Comparison of ENCODE assay signal across 19 cellular contexts in genomic region chr16:5381481-5381880, GRCh38.
DNase-seq lines count a peak whose midpoint lies in the region; TF ChIP-seq lines count a peak whose summit lies in the region.
"Had no signal": no experiment of that assay in that cellular context is flagged by ENCODE, and none has a peak within 500 bp of the region (broad histone marks: within the 10 kb centered on the region; RNA-seq: fewer than 3 reads in every experiment).

No MANE protein-coding gene starts in this region.

- TF ChIP-seq CTCF in WERI-Rb-1 (IDR thresholded peaks at IDR 0.05; ENCODE audit: low read depth, low read length), result no peak

- in situ Hi-C loops in ACHN (cut with HindIII; ENCODE audit: low pct_ligation_motif_present, low pct_unique_long_range_greater_than_20kb, low sequenced_read_pairs), result no loop called here

- no peak overlapping the region for H3K4me3 ChIP-seq in WERI-Rb-1 (ENCODE audit: low read depth, low read length)
- H3K4me3 ChIP-seq: A549, BLaER1 had no signal

- H3K27ac ChIP-seq in WERI-Rb-1, result peak overlapping the region; percentile 34; the same call in 1 of the 2 replicates
- H3K27ac ChIP-seq: A549, BLaER1, C4-2B had no signal

- no peaks in the 10 kb centered on the region for H3K27me3 ChIP-seq in WERI-Rb-1 (ENCODE audit: insufficient read depth, low read depth, severe bottlenecking)
- H3K27me3 ChIP-seq: BLaER1 had no signal

- no peaks in the 10 kb centered on the region for H3K36me3 ChIP-seq in WERI-Rb-1
- H3K36me3 ChIP-seq: BLaER1 had no signal

- no peaks in the 10 kb centered on the region for H3K9me3 ChIP-seq in WERI-Rb-1 (ENCODE audit: severe bottlenecking)
- H3K9me3 ChIP-seq: A549, BLaER1, Caco-2 had no signal

- peak; percentile 1 for DNase-seq in NCI-H748 (lab: John Stamatoyannopoulos, UW; ENCODE audit: unreplicated experiment)
- no peak for DNase-seq in NCI-H748 treated with DMSO at 0.1 percent for 48 hours (lab: John Stamatoyannopoulos, UW)
- DNase-seq in NCI-H82 (lab: John Stamatoyannopoulos, UW), result peak; percentile 93
- DNase-seq in WERI-Rb-1, result peak; percentile 63
- no peak for DNase-seq in foreskin melanocyte
- DNase-seq in ACHN, result no peak
- DNase-seq in NCI-H345 (lab: John Stamatoyannopoulos, UW), result no peak
- DNase-seq: 8988T; Caco-2; CD4-positive, CD25-positive, alpha-beta regulatory T cell; CD8-positive, alpha-beta T cell; DMS153; DND-41; GOT3; H7; HCEC 1CT had no signal

Comparison
In these comparisons a context has a peak if more than half of its experiments do, and no peak if none do; other contexts are left out.
1. DNase-seq: peak in NCI-H748 (single experiment), NCI-H82 (single experiment) and WERI-Rb-1 (single experiment); none in NCI-H748 treated with DMSO at 0.1 percent for 48 hours (single experiment), foreskin melanocyte (single experiment), ACHN (single experiment) and NCI-H345 (single experiment).